ENCODE assay signal across 8 cellular contexts in the genomic region with DNA sequence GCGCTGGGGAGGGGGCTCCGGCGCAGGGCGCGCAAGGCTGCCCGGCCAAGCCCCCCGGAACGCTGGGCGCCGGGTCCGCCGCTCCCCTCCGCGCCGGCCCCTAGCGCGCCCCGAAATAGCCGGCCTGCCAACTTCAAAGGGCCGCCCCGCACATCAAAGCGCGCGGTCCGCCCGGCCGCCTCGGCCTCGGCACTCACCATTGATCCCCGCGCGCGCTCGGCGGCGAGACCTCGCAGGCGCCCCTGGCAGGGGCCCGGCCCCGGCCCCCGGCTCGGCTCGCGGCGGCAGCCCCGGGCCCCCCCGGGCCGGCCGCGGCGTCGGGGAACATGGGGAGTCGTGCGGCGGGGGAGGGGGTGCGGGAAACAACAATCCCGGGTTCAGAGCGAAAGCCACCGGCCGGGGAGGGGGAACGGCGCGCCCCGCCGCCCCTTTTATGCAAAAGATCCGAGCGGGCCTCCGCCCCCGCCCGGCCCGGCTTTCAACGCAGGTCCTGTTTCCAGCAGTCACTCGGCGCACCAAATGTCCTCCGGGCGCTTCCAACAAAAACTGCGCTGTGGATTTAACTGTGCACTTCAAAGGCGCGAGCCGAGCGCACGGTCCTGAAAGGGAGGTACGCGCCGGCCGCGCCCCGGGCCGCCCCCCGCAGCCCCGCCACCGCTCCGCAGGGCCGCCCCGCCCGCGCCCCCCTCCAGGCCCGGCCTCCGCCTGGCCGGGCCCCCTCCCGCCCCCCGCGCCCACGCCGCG.
DNase-seq lines count a peak whose midpoint lies in the region; ATAC-seq and TF ChIP-seq lines count a peak whose summit lies in the region.

No MANE protein-coding gene starts in this region.

- ATAC-seq in HG02678 (IDR thresholded peaks at IDR 0.05; ENCODE audit: unreplicated experiment) (peak; percentile 31), HG02938 (IDR thresholded peaks at IDR 0.05; ENCODE audit: unreplicated experiment) (no peak)

- DNase-seq in DMS79 treated with DMSO at 0.1 percent for 48 hours (lab: John Stamatoyannopoulos, UW), result peak; percentile 19
- DNase-seq in NCI-H2196 (lab: John Stamatoyannopoulos, UW; ENCODE audit: unreplicated experiment), result peak; percentile 53
- peak; percentile 87 for DNase-seq in activated CD4-positive, alpha-beta T cell treated with anti-CD3 and anti-CD28 coated beads for 48 hours
- peak; percentile 90 for DNase-seq in choroid plexus epithelial cell (ENCODE audit: low read depth)
- DNase-seq in kidney glomerular epithelial cell (lab: John Stamatoyannopoulos, UW), result peak; percentile 69
- peak; percentile 51 to 66 for DNase-seq in stimulated activated CD4-positive, alpha-beta T cell treated with anti-CD3 and anti-CD28 coated beads, Interleukin-15, amount 100 ng/mL, for 1 hour (ENCODE audit: low read depth in 1 of 2, low spot score in 1 of 2)

- H3K4me3 ChIP-seq in choroid plexus epithelial cell (ENCODE audit: low read depth, low read length), result peak overlapping the region; percentile 68

- TF ChIP-seq CTCF in choroid plexus epithelial cell (conservative IDR thresholded peaks at IDR 0.05; ENCODE audit: low read depth, low read length), result no peak

Comparison
In these comparisons a context has a peak if more than half of its experiments do, and no peak if none do; other contexts are left out.
1. DNase-seq: peak in every context shown above with its lines; median percentile 90 in choroid plexus epithelial cell; 87 in activated CD4-positive, alpha-beta T cell treated with anti-CD3 and anti-CD28 coated beads for 48 hours; 69 in kidney glomerular epithelial cell; 58 in stimulated activated CD4-positive, alpha-beta T cell treated with anti-CD3 and anti-CD28 coated beads, Interleukin-15, amount 100 ng/mL, for 1 hour; 53 in NCI-H2196; 19 in DMS79 treated with DMSO at 0.1 percent for 48 hours.